Comparison of ENCODE assay signal across 18 cellular contexts in genomic region chr5:11596657-11597071, GRCh38.
DNase-seq lines count a peak whose midpoint lies in the region; ATAC-seq and TF ChIP-seq lines count a peak whose summit lies in the region.
"Had no signal": no experiment of that assay in that cellular context is flagged by ENCODE, and none has a peak within 500 bp of the region (broad histone marks: within the 10 kb centered on the region; RNA-seq: fewer than 3 reads in every experiment).

No MANE protein-coding gene starts in this region.

- in situ Hi-C loops in gastrocnemius medialis (cut with MboI; ENCODE audit: low sequenced_read_pairs in 4 of 4), result no loop called here

- DNase-seq in NCI-H526 treated with DMSO at 0.1 percent for 48 hours (lab: John Stamatoyannopoulos, UW) (peak; percentile 13), caudate nucleus (lab: John Stamatoyannopoulos, UW) (peak in 3 of 61 donors; percentile 6 to 31 (median 28)), medulla oblongata (ENCODE audit: extremely low spot score) (peak; percentile 51), NCI-H187 (lab: John Stamatoyannopoulos, UW) (no peak), gastrocnemius medialis (no peak), iPS-NIHi11 (ENCODE audit: low spot score) (no peak), kidney tubule cell (ENCODE audit: low spot score) (no peak)
- DNase-seq: CD8-positive, alpha-beta memory T cell; DMS 273 treated with DMSO at 0.1 percent for 48 hours; EL; HCEC 1CT; KBM-7; NCI-H1092 treated with DMSO at 0.1 percent for 48 hours; NCI-H1694; NCI-H345; NCI-H774 had no signal

- H3K27ac ChIP-seq in caudate nucleus (ENCODE audit: low read depth, low read length) (peak overlapping the region; percentile 92), temporal lobe (ENCODE audit: low read depth, low read length) (peak overlapping the region; percentile 64), gastrocnemius medialis (no peak overlapping the region)

- ATAC-seq in gastrocnemius medialis, result no peak
- ATAC-seq: SK-N-SH treated with all-trans-retinoic acid at 6 μM for 48 hours had no signal

- TF ChIP-seq CTCF in gastrocnemius medialis (IDR thresholded peaks at IDR 0.05 in 4 of 5, conservative IDR thresholded peaks at IDR 0.05 in 1 of 5), result no peak

- H3K4me1 ChIP-seq in gastrocnemius medialis, result no peaks in the 10 kb centered on the region

- TF ChIP-seq POLR2A in gastrocnemius medialis (IDR thresholded peaks at IDR 0.05), result no peak

- no peaks in the 10 kb centered on the region for H3K27me3 ChIP-seq in gastrocnemius medialis

- H3K9me3 ChIP-seq in gastrocnemius medialis, result no peaks in the 10 kb centered on the region

- intact Hi-C loops in gastrocnemius medialis (cut with DNase I; ENCODE audit: low total_unique reads), result no loop called here

- no peak overlapping the region for H3K4me3 ChIP-seq in gastrocnemius medialis

- H3K36me3 ChIP-seq in gastrocnemius medialis, result no peaks in the 10 kb centered on the region

Comparison
In these comparisons a context has a peak if more than half of its experiments do, and no peak if none do; other contexts are left out.
1. DNase-seq: peak in NCI-H526 treated with DMSO at 0.1 percent for 48 hours (single experiment) and medulla oblongata (single experiment); none in NCI-H187 (0 of 2), gastrocnemius medialis (0 of 2), iPS-NIHi11 (single experiment) and kidney tubule cell (single experiment).
2. H3K27ac ChIP-seq: peak in caudate nucleus (single experiment) and temporal lobe (single experiment); none in gastrocnemius medialis (0 of 4).